Comparison of ENCODE assay signal across 31 cellular contexts in the genomic region with DNA sequence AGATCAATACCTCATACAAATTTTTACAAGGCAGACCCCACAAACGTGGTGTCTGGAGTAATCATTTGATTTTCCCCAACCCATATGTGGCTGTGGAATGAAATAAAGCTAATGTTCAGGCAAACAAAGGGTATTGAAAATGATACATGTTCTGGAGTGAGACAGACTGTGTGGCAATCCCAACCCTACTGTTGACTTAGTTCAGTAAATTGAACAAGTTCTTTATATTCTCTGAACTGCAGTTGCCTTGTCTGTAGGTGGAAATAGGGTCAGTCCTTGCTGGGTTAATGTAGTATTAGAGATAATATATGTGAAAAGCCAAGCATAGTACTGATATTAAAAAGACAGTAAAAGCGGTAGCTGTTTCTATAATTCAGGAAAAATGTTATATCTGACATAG.
"Had no signal": no experiment of that assay in that cellular context is flagged by ENCODE, and none has a peak within 500 bp of the region (broad histone marks: within the 10 kb centered on the region; RNA-seq: fewer than 3 reads in every experiment).

No MANE protein-coding gene starts in this region.

- H3K4me2 ChIP-seq: neural progenitor cell, smooth muscle cell had no signal

- H3K27ac Mint-ChIP-seq: natural killer cell; nephron; neural progenitor cell; progenitor cell of endocrine pancreas; stimulated activated memory B cell treated with anti-CD40 and anti-IgM and Interleukin-4, amounts not matched to agents 10 μg/mL and 1 μg/mL and 100 μg/mL, for 72 hours; stimulated activated naive CD8-positive, alpha-beta T cell treated with anti-CD3 and anti-CD28 coated beads, Interleukin-15, amount 100 ng/mL, for 72 hours; type B pancreatic cell had no signal

- H2AFZ ChIP-seq: neural progenitor cell, parathyroid adenoma had no signal

- H3K36me3 ChIP-seq: neural progenitor cell, ovary, spleen, suprapubic skin, tibial artery, transverse colon, upper lobe of right lung, uterus had no signal

- H3K4me1 Mint-ChIP-seq: natural killer cell; nephron; neural progenitor cell; stimulated activated memory B cell treated with anti-CD40 and anti-IgM and Interleukin-4, amounts not matched to agents 10 μg/mL and 1 μg/mL and 100 μg/mL, for 72 hours; stimulated activated naive CD8-positive, alpha-beta T cell treated with anti-CD3 and anti-CD28 coated beads, Interleukin-15, amount 100 ng/mL, for 72 hours had no signal

- ATAC-seq: natural killer cell; psoas muscle; right cardiac atrium; sciatic nerve; stimulated activated memory B cell treated with anti-CD40 and anti-IgM and Interleukin-4, amounts not matched to agents 10 μg/mL and 1 μg/mL and 100 μg/mL, for 72 hours; stimulated activated naive CD8-positive, alpha-beta T cell treated with anti-CD3 and anti-CD28 coated beads, Interleukin-15, amount 100 ng/mL, for 72 hours; stimulated activated naive CD8-positive, alpha-beta T cell treated with anti-CD3 and anti-CD28 coated beads, Interleukin-15, Interleukin-2, amounts not matched to agents 100 U/mL and 50 U/mL, for 24 hours; upper lobe of right lung had no signal

- H3K4me3 ChIP-seq: neural progenitor cell, ovary, psoas muscle, skin epidermis, smooth muscle cell, spleen, suprapubic skin, testis, tibial artery, transverse colon, upper lobe of right lung, uterus had no signal

- H3K27me3 Mint-ChIP-seq: progenitor cell of endocrine pancreas; stimulated activated memory B cell treated with anti-CD40 and anti-IgM and Interleukin-4, amounts not matched to agents 10 μg/mL and 1 μg/mL and 100 μg/mL, for 72 hours; stimulated activated naive CD8-positive, alpha-beta T cell treated with anti-CD3 and anti-CD28 coated beads, Interleukin-15, amount 100 ng/mL, for 72 hours; type B pancreatic cell had no signal

- H3K27ac ChIP-seq: neural progenitor cell, ovary, parathyroid adenoma, psoas muscle, skin epidermis, spleen, suprapubic skin, testis, tibial artery, transverse colon, upper lobe of right lung, uterus had no signal

- H3K9me3 Mint-ChIP-seq: neural progenitor cell, type B pancreatic cell had no signal

- H3K9ac ChIP-seq: neural progenitor cell, parathyroid adenoma had no signal

- H3K9me3 ChIP-seq: ovary, psoas muscle, suprapubic skin, testis, tibial artery, transverse colon, upper lobe of right lung, uterus had no signal

- H3K36me3 Mint-ChIP-seq: natural killer cell; neural progenitor cell; stimulated activated memory B cell treated with anti-CD40 and anti-IgM and Interleukin-4, amounts not matched to agents 10 μg/mL and 1 μg/mL and 100 μg/mL, for 72 hours; type B pancreatic cell had no signal

- H3K4me1 ChIP-seq: neural progenitor cell, parathyroid adenoma, psoas muscle, spleen, suprapubic skin, testis, tibial artery, transverse colon, upper lobe of right lung, uterus had no signal

- H3K27me3 ChIP-seq: neural progenitor cell, ovary, spleen, suprapubic skin, testis, tibial artery, transverse colon, upper lobe of right lung, uterus had no signal

- H3K79me2 ChIP-seq: parathyroid adenoma had no signal

- H3K4me3 Mint-ChIP-seq: natural killer cell; nephron; neural progenitor cell; stimulated activated memory B cell treated with anti-CD40 and anti-IgM and Interleukin-4, amounts not matched to agents 10 μg/mL and 1 μg/mL and 100 μg/mL, for 72 hours; stimulated activated naive CD8-positive, alpha-beta T cell treated with anti-CD3 and anti-CD28 coated beads, Interleukin-15, amount 100 ng/mL, for 72 hours; type B pancreatic cell had no signal

- DNase-seq: natural killer cell; occipital lobe; ovary; posterior cingulate gyrus; psoas muscle; right cardiac atrium; spleen; stimulated activated CD4-positive, alpha-beta T cell treated with anti-CD3 and anti-CD28 coated beads, Interleukin-12 subunit alpha, Interleukin-12 subunit beta, amount 100 ng/mL, for 4 hours; stimulated activated CD4-positive, alpha-beta T cell treated with anti-CD3 and anti-CD28 coated beads, Interleukin-1b, Interleukin-23, amount 100 ng/mL, for 48 hours; stimulated activated CD4-positive, alpha-beta T cell treated with anti-CD3 and anti-CD28 coated beads, Interleukin-4, amount 100 ng/mL, for 1 hour; stimulated activated CD4-positive, alpha-beta T cell treated with anti-CD3 and anti-CD28 coated beads, Interleukin-4, amount 100 ng/mL, for 4 hours; stimulated activated CD8-positive, alpha-beta memory T cell treated with anti-CD3 and anti-CD28 coated beads, Interleukin-4, amount 100 ng/mL, for 48 hours; stimulated activated naive CD4-positive, alpha-beta T cell; stimulated activated naive CD8-positive, alpha-beta T cell treated with anti-CD3 and anti-CD28 coated beads, Interleukin-15, amount 100 ng/mL, for 72 hours; stimulated activated naive CD8-positive, alpha-beta T cell treated with anti-CD3 and anti-CD28 coated beads, Interleukin-15, Interleukin-2, amounts not matched to agents 100 U/mL and 50 U/mL, for 24 hours; substantia nigra; testis; tibial artery; transverse colon; upper lobe of right lung; uterus had no signal
